In the genomic region with DNA sequence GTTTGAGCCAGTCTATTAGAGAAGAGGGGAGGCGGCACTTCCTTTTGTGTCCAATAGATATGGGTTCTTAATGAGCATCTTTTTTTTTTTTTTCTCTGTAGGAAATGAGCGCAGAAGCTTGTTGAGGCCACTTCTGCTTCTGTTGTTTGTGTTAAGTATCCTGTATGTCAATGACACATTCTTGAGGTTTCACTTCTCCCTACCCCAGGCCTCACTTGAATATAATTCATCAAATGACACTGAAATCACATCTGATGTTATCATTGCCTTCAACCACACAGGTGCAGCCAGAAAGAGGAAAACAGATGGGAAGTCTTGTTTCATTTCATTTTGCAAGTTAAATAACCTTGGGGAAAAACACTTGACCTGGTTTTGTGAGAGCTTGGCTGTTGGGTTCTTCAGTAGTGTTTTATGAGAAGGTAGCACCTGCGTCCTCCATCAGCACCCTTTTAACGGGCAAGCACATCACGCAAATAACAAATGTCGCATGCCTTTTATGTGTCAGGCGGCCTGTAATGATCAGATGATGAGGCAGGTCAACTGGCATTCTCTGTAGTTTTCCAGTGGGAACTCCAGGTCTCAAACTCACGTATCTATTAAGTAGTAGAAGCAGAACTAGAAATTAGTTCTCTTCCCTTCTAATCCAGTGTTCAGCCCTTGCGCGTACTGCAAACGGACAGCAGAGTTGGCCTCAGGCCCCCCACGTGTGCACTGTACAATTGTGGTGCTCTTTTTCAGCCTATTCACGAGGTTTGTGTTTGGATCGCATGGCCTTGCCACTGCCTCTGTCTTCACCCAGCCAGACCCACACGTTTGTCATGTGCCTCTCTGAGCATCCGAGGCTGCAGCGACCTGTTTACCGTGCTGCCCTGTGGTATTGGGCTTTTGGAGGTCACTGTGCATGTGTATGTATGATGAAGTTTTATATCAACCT, we compare ENCODE assay signal across 9 cellular contexts. TPM values are rescaled to one million over a fixed set of nuclear protein-coding genes. Genes with fewer than 3 reads are reported as not detected.
DNase-seq lines count a peak whose midpoint lies in the region; ATAC-seq and TF ChIP-seq lines count a peak whose summit lies in the region.
"Had no signal": no experiment of that assay in that cellular context is flagged by ENCODE, and none has a peak within 500 bp of the region (broad histone marks: within the 10 kb centered on the region; RNA-seq: fewer than 3 reads in every experiment).

No MANE protein-coding gene starts in this region.

- peaks cover 14% of the 10 kb centered on the region for H3K4me1 Mint-ChIP-seq in activated CD8-positive, alpha-beta T cell treated with anti-CD3 and anti-CD28 coated beads for 36 hours (ENCODE audit: low read depth)
- peaks cover 4% of the 10 kb centered on the region for H3K4me1 Mint-ChIP-seq in activated CD8-positive, alpha-beta T cell treated with anti-CD3 and anti-CD28 coated beads, Interleukin-2, amount 10 ng/mL, durations not matched to agents 7 days and 5 days (ENCODE audit: low read depth)

- no peaks in the 10 kb centered on the region for H3K36me3 ChIP-seq in aorta (ENCODE audit: control insufficient read depth in 1 of 2, insufficient read depth in 2 of 2, low read length in 1 of 2)

- POLR2A ChIA-PET in activated CD8-positive, alpha-beta T cell treated with anti-CD3 and anti-CD28 coated beads for 36 hours (lab: Charles Lee): no interaction called here
- POLR2A ChIA-PET in activated CD8-positive, alpha-beta T cell treated with anti-CD3 and anti-CD28 coated beads, Interleukin-2, amount 10 ng/mL, durations not matched to agents 7 days and 5 days (lab: Charles Lee): no interaction called here

- intact Hi-C loops in activated CD8-positive, alpha-beta T cell treated with anti-CD3 and anti-CD28 coated beads for 36 hours (cut with micrococcal nuclease): no loop called here
- intact Hi-C loops in aorta (cut with DNase I): no loop called here

- H3K27ac Mint-ChIP-seq in activated CD8-positive, alpha-beta T cell treated with anti-CD3 and anti-CD28 coated beads for 36 hours: no peak overlapping the region
- H3K27ac Mint-ChIP-seq in activated CD8-positive, alpha-beta T cell treated with anti-CD3 and anti-CD28 coated beads, Interleukin-2, amount 10 ng/mL, durations not matched to agents 7 days and 5 days: no peak overlapping the region

- H3K4me3 ChIP-seq in aorta (ENCODE audit: low read length in 2 of 2): no peak overlapping the region

- H3K9me3 ChIP-seq in aorta (ENCODE audit: control insufficient read depth, low read length): no peaks in the 10 kb centered on the region

- no peaks in the 10 kb centered on the region for H3K9me3 Mint-ChIP-seq in activated CD8-positive, alpha-beta T cell treated with anti-CD3 and anti-CD28 coated beads for 36 hours
- no peaks in the 10 kb centered on the region for H3K9me3 Mint-ChIP-seq in activated CD8-positive, alpha-beta T cell treated with anti-CD3 and anti-CD28 coated beads, Interleukin-2, amount 10 ng/mL, durations not matched to agents 7 days and 5 days (ENCODE audit: insufficient read depth)

- TF ChIP-seq CTCF in activated CD8-positive, alpha-beta T cell treated with anti-CD3 and anti-CD28 coated beads for 36 hours (IDR thresholded peaks at IDR 0.05): no peak

- ATAC-seq in activated CD8-positive, alpha-beta T cell treated with anti-CD3 and anti-CD28 coated beads for 36 hours: peak; percentile 78
- no peak for ATAC-seq in activated CD8-positive, alpha-beta T cell treated with anti-CD3 and anti-CD28 coated beads, Interleukin-2, amount 10 ng/mL, durations not matched to agents 7 days and 5 days
- ATAC-seq in HG02840 (IDR thresholded peaks at IDR 0.05; ENCODE audit: low FRiP score, unreplicated experiment) (peak; percentile 97), aorta (ENCODE audit: low FRiP score) (no peak)

- no peaks in the 10 kb centered on the region for H3K36me3 Mint-ChIP-seq in activated CD8-positive, alpha-beta T cell treated with anti-CD3 and anti-CD28 coated beads for 36 hours (ENCODE audit: low read depth)
- no peaks in the 10 kb centered on the region for H3K36me3 Mint-ChIP-seq in activated CD8-positive, alpha-beta T cell treated with anti-CD3 and anti-CD28 coated beads, Interleukin-2, amount 10 ng/mL, durations not matched to agents 7 days and 5 days (ENCODE audit: low read depth)

- no peak overlapping the region for H3K27ac ChIP-seq in aorta (ENCODE audit: low read depth in 1 of 2, low read length in 2 of 2)
- H3K27ac ChIP-seq: C4-2B had no signal

- H3K27me3 Mint-ChIP-seq in activated CD8-positive, alpha-beta T cell treated with anti-CD3 and anti-CD28 coated beads for 36 hours: peaks cover 9% of the 10 kb centered on the region
- peaks cover 25% of the 10 kb centered on the region for H3K27me3 Mint-ChIP-seq in activated CD8-positive, alpha-beta T cell treated with anti-CD3 and anti-CD28 coated beads, Interleukin-2, amount 10 ng/mL, durations not matched to agents 7 days and 5 days (ENCODE audit: low read depth)

- CTCF ChIA-PET in activated CD8-positive, alpha-beta T cell treated with anti-CD3 and anti-CD28 coated beads for 36 hours (lab: Charles Lee): no interaction called here
- CTCF ChIA-PET in activated CD8-positive, alpha-beta T cell treated with anti-CD3 and anti-CD28 coated beads, Interleukin-2, amount 10 ng/mL, durations not matched to agents 7 days and 5 days (lab: Charles Lee): no interaction called here

- H3K27me3 ChIP-seq in aorta (ENCODE audit: control insufficient read depth in 1 of 2, insufficient read depth in 2 of 2, low read length in 1 of 2): no peaks in the 10 kb centered on the region

- DNase-seq in activated CD8-positive, alpha-beta T cell treated with anti-CD3 and anti-CD28 coated beads for 36 hours: no peak
- DNase-seq in activated CD8-positive, alpha-beta T cell treated with anti-CD3 and anti-CD28 coated beads, Interleukin-2, amount 10 ng/mL, durations not matched to agents 7 days and 5 days: no peak
- peak; percentile 96 for DNase-seq in NCI-H187 treated with DMSO at 0.1 percent for 48 hours (lab: John Stamatoyannopoulos, UW)
- peak; percentile 53 for DNase-seq in left kidney (ENCODE audit: low read depth, low spot score)
- no peak for DNase-seq in ecto neural progenitor cell (ENCODE audit: low spot score)
- DNase-seq in aorta: no peak
- DNase-seq in NCI-H146 treated with DMSO at 0.1 percent for 48 hours (lab: John Stamatoyannopoulos, UW; ENCODE audit: unreplicated experiment): no peak

- 95 to 96% methylated on average over 18 of the region's 18 CpGs for WGBS in aorta, 2 donors

- H3K4me3 Mint-ChIP-seq in activated CD8-positive, alpha-beta T cell treated with anti-CD3 and anti-CD28 coated beads for 36 hours: no peak overlapping the region
- H3K4me3 Mint-ChIP-seq in activated CD8-positive, alpha-beta T cell treated with anti-CD3 and anti-CD28 coated beads, Interleukin-2, amount 10 ng/mL, durations not matched to agents 7 days and 5 days: no peak overlapping the region

- H3K4me1 ChIP-seq in aorta (ENCODE audit: control insufficient read depth in 1 of 2, insufficient read depth in 2 of 2, low read length in 2 of 2): no peaks in the 10 kb centered on the region

RNA-seq across cellular contexts. Expression of a gene that starts 23.5 kb away (rescaled TPM):
- 1 to 10 TPM; 4.2 to 4.8 TPM for total RNA-seq in activated CD8-positive, alpha-beta T cell treated with anti-CD3 and anti-CD28 coated beads for 36 hours
- total RNA-seq in activated CD8-positive, alpha-beta T cell treated with anti-CD3 and anti-CD28 coated beads, Interleukin-2, amount 10 ng/mL, durations not matched to agents 7 days and 5 days: 1 to 10 TPM in 1 of 2 experiments, under 1 TPM in 1; 0.76 to 1.8 TPM
- total RNA-seq in aorta: 10 to 100 TPM; 36.2 to 62.7 TPM
- polyA plus RNA-seq in aorta: 1 to 10 TPM; 1.6 to 1.9 TPM

Comparison
In these comparisons a context has a peak if more than half of its experiments do, and no peak if none do; other contexts are left out.
1. ATAC-seq: peak in activated CD8-positive, alpha-beta T cell treated with anti-CD3 and anti-CD28 coated beads for 36 hours (single experiment) and HG02840 (single experiment); none in activated CD8-positive, alpha-beta T cell treated with anti-CD3 and anti-CD28 coated beads, Interleukin-2, amount 10 ng/mL, durations not matched to agents 7 days and 5 days (single experiment) and aorta (single experiment).
2. DNase-seq: peak in NCI-H187 treated with DMSO at 0.1 percent for 48 hours (single experiment) and left kidney (single experiment); none in activated CD8-positive, alpha-beta T cell treated with anti-CD3 and anti-CD28 coated beads for 36 hours (single experiment), activated CD8-positive, alpha-beta T cell treated with anti-CD3 and anti-CD28 coated beads, Interleukin-2, amount 10 ng/mL, durations not matched to agents 7 days and 5 days (single experiment), ecto neural progenitor cell (single experiment), aorta (0 of 2) and NCI-H146 treated with DMSO at 0.1 percent for 48 hours (single experiment).
3. RNA of a gene that starts 23.5 kb away (total RNA-seq): 36.2 to 62.7 TPM in aorta; 4.2 to 4.8 TPM in activated CD8-positive, alpha-beta T cell treated with anti-CD3 and anti-CD28 coated beads for 36 hours and 0.76 to 1.8 TPM in activated CD8-positive, alpha-beta T cell treated with anti-CD3 and anti-CD28 coated beads, Interleukin-2, amount 10 ng/mL, durations not matched to agents 7 days and 5 days; every median in the first group is over 4 times any median in the second.